ENCODE assay signal across 8 cellular contexts in genomic region chrX:25196221-25196620, GRCh38.
"Had no signal": no experiment of that assay in that cellular context is flagged by ENCODE, and none has a peak within 500 bp of the region (broad histone marks: within the 10 kb centered on the region; RNA-seq: fewer than 3 reads in every experiment).

No MANE protein-coding gene starts in this region.

- DNase-seq: GDM1, GF-D8 had no signal

- FAIRE-seq: G401.6, GM12878, GM12891, GM12892, GM18507, GM19239 had no signal

- ATAC-seq: GM12878 had no signal

- H3K4me3 ChIP-seq: GM12878 had no signal
